In genomic region chr7:36299223-36299760, GRCh38 we compare ENCODE assay signal across 29 cellular contexts.
"Had no signal": no experiment of that assay in that cellular context is flagged by ENCODE, and none has a peak within 500 bp of the region (broad histone marks: within the 10 kb centered on the region; RNA-seq: fewer than 3 reads in every experiment).

No MANE protein-coding gene starts in this region.

- H3K36me3 Mint-ChIP-seq: activated CD4-positive, alpha-beta memory T cell treated with anti-CD3 and anti-CD28 coated beads for 36 hours; activated naive CD4-positive, alpha-beta T cell treated with anti-CD3 and anti-CD28 coated beads, Interleukin-2, amount 50 U/mL, for 72 hours; activated naive CD8-positive, alpha-beta T cell treated with anti-CD3 and anti-CD28 coated beads, Interleukin-2, amount 10 ng/mL, durations not matched to agents 7 days and 5 days had no signal

- H3K4me3 ChIP-seq: ascending aorta, breast epithelium, cardiac muscle cell, colonic mucosa, dorsolateral prefrontal cortex, esophagus muscularis mucosa, heart left ventricle had no signal

- H3K4me3 Mint-ChIP-seq: activated CD4-positive, alpha-beta memory T cell treated with anti-CD3 and anti-CD28 coated beads for 36 hours; activated CD4-positive, alpha-beta T cell treated with anti-CD3 and anti-CD28 coated beads for 36 hours; activated CD4-positive, alpha-beta T cell treated with anti-CD3 and anti-CD28 coated beads, Interleukin-2, amount 10 ng/mL, durations not matched to agents 24 days and 14 days; activated naive CD4-positive, alpha-beta T cell treated with anti-CD3 and anti-CD28 coated beads, Interleukin-2, amount 10 ng/mL, durations not matched to agents 7 days and 5 days; activated naive CD8-positive, alpha-beta T cell treated with anti-CD3 and anti-CD28 coated beads, Interleukin-2, amount 10 ng/mL, durations not matched to agents 7 days and 5 days; activated T-cell treated with anti-CD3 and anti-CD28 coated beads, Interleukin-2, amount 50 U/mL, for 24 hours; activated T-cell treated with anti-CD3 and anti-CD28 coated beads, Interleukin-2, amount 50 U/mL, for 72 hours; brain; effector memory CD8-positive, alpha-beta T cell had no signal

- H3K4me1 ChIP-seq: colonic mucosa had no signal

- H3K27me3 ChIP-seq: ascending aorta, breast epithelium, cardiac muscle cell, colonic mucosa, dorsolateral prefrontal cortex, esophagus muscularis mucosa, heart left ventricle had no signal

- H3K36me3 ChIP-seq: breast epithelium, cardiac muscle cell, colonic mucosa had no signal

- H3K4me1 Mint-ChIP-seq: activated CD4-positive, alpha-beta T cell treated with anti-CD3 and anti-CD28 coated beads for 36 hours; activated CD4-positive, alpha-beta T cell treated with anti-CD3 and anti-CD28 coated beads, Interleukin-2, amount 10 ng/mL, durations not matched to agents 24 days and 14 days; activated naive CD4-positive, alpha-beta T cell treated with anti-CD3 and anti-CD28 coated beads, Interleukin-2, amount 10 ng/mL, durations not matched to agents 7 days and 5 days; activated naive CD8-positive, alpha-beta T cell treated with anti-CD3 and anti-CD28 coated beads, Interleukin-2, amount 10 ng/mL, durations not matched to agents 7 days and 5 days had no signal

- H3K9me3 Mint-ChIP-seq: activated CD4-positive, alpha-beta memory T cell treated with anti-CD3 and anti-CD28 coated beads for 36 hours; activated CD4-positive, alpha-beta T cell treated with anti-CD3 and anti-CD28 coated beads, Interleukin-2, amount 10 ng/mL, durations not matched to agents 24 days and 14 days; activated naive CD4-positive, alpha-beta T cell treated with anti-CD3 and anti-CD28 coated beads, Interleukin-2, amount 10 ng/mL, durations not matched to agents 7 days and 5 days; activated naive CD4-positive, alpha-beta T cell treated with anti-CD3 and anti-CD28 coated beads, Interleukin-2, amount 50 U/mL, for 72 hours; activated naive CD8-positive, alpha-beta T cell treated with anti-CD3 and anti-CD28 coated beads, Interleukin-2, amount 10 ng/mL, durations not matched to agents 7 days and 5 days; activated T-cell treated with anti-CD3 and anti-CD28 coated beads, Interleukin-2, amount 50 U/mL, for 24 hours; activated T-cell treated with anti-CD3 and anti-CD28 coated beads, Interleukin-2, amount 50 U/mL, for 72 hours; brain; effector memory CD8-positive, alpha-beta T cell had no signal

- H3K27me3 Mint-ChIP-seq: activated CD4-positive, alpha-beta memory T cell treated with anti-CD3 and anti-CD28 coated beads for 36 hours; activated CD4-positive, alpha-beta T cell treated with anti-CD3 and anti-CD28 coated beads for 36 hours; activated CD4-positive, alpha-beta T cell treated with anti-CD3 and anti-CD28 coated beads, Interleukin-2, amount 10 ng/mL, durations not matched to agents 24 days and 14 days; activated naive CD4-positive, alpha-beta T cell treated with anti-CD3 and anti-CD28 coated beads, Interleukin-2, amount 10 ng/mL, durations not matched to agents 7 days and 5 days; activated naive CD8-positive, alpha-beta T cell treated with anti-CD3 and anti-CD28 coated beads, Interleukin-2, amount 10 ng/mL, durations not matched to agents 7 days and 5 days; activated T-cell treated with anti-CD3 and anti-CD28 coated beads, Interleukin-2, amount 50 U/mL, for 24 hours; effector memory CD8-positive, alpha-beta T cell had no signal

- DNase-seq: activated CD4-positive, alpha-beta memory T cell treated with anti-CD3 and anti-CD28 coated beads for 36 hours; activated CD4-positive, alpha-beta T cell treated with anti-CD3 and anti-CD28 coated beads for 36 hours; activated CD4-positive, alpha-beta T cell treated with anti-CD3 and anti-CD28 coated beads, Interleukin-2, amount 10 ng/mL, durations not matched to agents 24 days and 14 days; activated CD4-positive, CD25-positive, alpha-beta regulatory T cell; activated CD4-positive, CD25-positive, alpha-beta regulatory T cell treated with anti-CD3 and anti-CD28 coated beads, Interleukin-2, amount 50 U/mL, for 72 hours; activated CD8-positive, alpha-beta memory T cell treated with anti-CD3 and anti-CD28 coated beads, Interleukin-2, amount 50 U/mL, for 48 hours; activated gamma-delta T cell; activated naive CD4-positive, alpha-beta T cell; activated naive CD4-positive, alpha-beta T cell treated with anti-CD3 and anti-CD28 coated beads, Interleukin-2, amount 10 ng/mL, durations not matched to agents 7 days and 5 days; activated naive CD8-positive, alpha-beta T cell treated with anti-CD3 and anti-CD28 coated beads, Interleukin-2, amount 10 ng/mL, durations not matched to agents 7 days and 5 days; activated T-cell treated with anti-CD3 and anti-CD28 coated beads for 4 hours; activated T-cell treated with anti-CD3 and anti-CD28 coated beads, Interleukin-2, amount 50 U/mL, for 24 hours; activated T-cell treated with anti-CD3 and anti-CD28 coated beads, Interleukin-2, amount 50 U/mL, for 72 hours; central memory CD4-positive, alpha-beta T cell; cerebellar nuclear complex; colonic mucosa; effector memory CD8-positive, alpha-beta T cell; erythroblast; foreskin melanocyte; glutamatergic neuron; heart left ventricle; T-helper 2 cell had no signal

- H3K9me3 ChIP-seq: ascending aorta, breast epithelium, colonic mucosa, esophagus muscularis mucosa, heart left ventricle had no signal

- H3K27ac ChIP-seq: breast epithelium, cardiac muscle cell, colonic mucosa, heart left ventricle had no signal

- ATAC-seq: activated CD4-positive, alpha-beta T cell treated with anti-CD3 and anti-CD28 coated beads for 36 hours; activated naive CD4-positive, alpha-beta T cell treated with anti-CD3 and anti-CD28 coated beads, Interleukin-2, amount 50 U/mL, for 72 hours; activated T-cell treated with anti-CD3 and anti-CD28 coated beads, Interleukin-2, amount 50 U/mL, for 72 hours; effector memory CD8-positive, alpha-beta T cell; heart left ventricle had no signal

- H3K27ac Mint-ChIP-seq: activated CD4-positive, alpha-beta memory T cell treated with anti-CD3 and anti-CD28 coated beads for 36 hours; activated CD4-positive, alpha-beta T cell treated with anti-CD3 and anti-CD28 coated beads for 36 hours; activated CD4-positive, alpha-beta T cell treated with anti-CD3 and anti-CD28 coated beads, Interleukin-2, amount 10 ng/mL, durations not matched to agents 24 days and 14 days; activated naive CD4-positive, alpha-beta T cell treated with anti-CD3 and anti-CD28 coated beads, Interleukin-2, amount 10 ng/mL, durations not matched to agents 7 days and 5 days; activated naive CD4-positive, alpha-beta T cell treated with anti-CD3 and anti-CD28 coated beads, Interleukin-2, amount 50 U/mL, for 72 hours; activated naive CD8-positive, alpha-beta T cell treated with anti-CD3 and anti-CD28 coated beads, Interleukin-2, amount 10 ng/mL, durations not matched to agents 7 days and 5 days; activated T-cell treated with anti-CD3 and anti-CD28 coated beads, Interleukin-2, amount 50 U/mL, for 24 hours; activated T-cell treated with anti-CD3 and anti-CD28 coated beads, Interleukin-2, amount 50 U/mL, for 72 hours; effector memory CD8-positive, alpha-beta T cell had no signal
